ENCODE assay signal across 1 cellular context in genomic region chr12:62793256-62794217, GRCh38.
TF ChIP-seq lines count a peak whose summit lies in the region.

No MANE protein-coding gene starts in this region.

TF ChIP-seq in IMR-90, 13 proteins besides CTCF, POLR2A, EP300 and RAD21 (continued from another document):
- TF ChIP-seq MAZ (IDR thresholded peaks at IDR 0.05; ENCODE audit: borderline replicate concordance, low read depth, low read length) = no peak
- peak; percentile 80 for TF ChIP-seq CEBPB (IDR thresholded peaks at IDR 0.05; ENCODE audit: low read depth, low read length)
- TF ChIP-seq BHLHE40 (IDR thresholded peaks at IDR 0.05; ENCODE audit: low read depth, low read length) = no peak
- TF ChIP-seq FOS (IDR thresholded peaks at IDR 0.05; ENCODE audit: low read depth, low read length) = no peak
- no peak for TF ChIP-seq RCOR1 (IDR thresholded peaks at IDR 0.05; ENCODE audit: insufficient replicate concordance, low read length)
TF ChIP-seq in IMR-90: peak in this region for 3.
